ENCODE assay signal across 29 cellular contexts in genomic region chr10:62177111-62177510, GRCh38.
A peak's percentile ranks its signal among the peaks of the same experiment; 100 is the strongest.
DNase-seq lines count a peak whose midpoint lies in the region; FAIRE-seq and TF ChIP-seq lines count a peak whose summit lies in the region.
"Had no signal": no experiment of that assay in that cellular context is flagged by ENCODE, and none has a peak within 500 bp of the region (broad histone marks: within the 10 kb centered on the region; RNA-seq: fewer than 3 reads in every experiment).

No MANE protein-coding gene starts in this region.

- H3K9ac ChIP-seq in kidney (ENCODE audit: low read length in 2 of 2), result no peak overlapping the region
- H3K9ac ChIP-seq: SK-N-SH had no signal

- H3K27ac Mint-ChIP-seq in activated naive CD4-positive, alpha-beta T cell treated with anti-CD3 and anti-CD28 coated beads, Interleukin-2, amount 50 U/mL, for 24 hours, result peak overlapping the region; percentile 2
- peak overlapping the region in 5 of 7 donors; percentile 13 to 52 (median 25) for H3K27ac Mint-ChIP-seq in CD4-positive, alpha-beta memory T cell
- H3K27ac Mint-ChIP-seq: HFFc6 had no signal

- no peak for DNase-seq in activated naive CD4-positive, alpha-beta T cell treated with Interleukin-2 at 50 U/mL for 16 hours
- DNase-seq in CD4-positive, alpha-beta memory T cell, result no peak
- DNase-seq in brain microvascular endothelial cell (peak; percentile 14), kidney (no peak), GF-D8 (lab: John Stamatoyannopoulos, UW) (no peak), NCI-H2029 (lab: John Stamatoyannopoulos, UW) (no peak)
- no peak for DNase-seq in stimulated activated naive CD4-positive, alpha-beta T cell (lab: John Stamatoyannopoulos, UW)
- DNase-seq: AML-193; C1 segment of cervical spinal cord; Calu3; DMS153; DND-41; GOT3; HFFc6; KBM-7; MG63; NCI-H1105 treated with DMSO at 0.1 percent for 48 hours; NCI-H146; NCI-H2029 treated with DMSO at 0.1 percent for 48 hours; NCI-H446 treated with DMSO at 0.1 percent for 48 hours; NCI-H526; NCI-H82; NK-92 treated with Interleukin-12 subunit alpha and Interleukin-12 subunit beta, amount 100 ng/mL, for 24 hours; PC-3; SK-N-SH had no signal

- peaks cover 34% of the 10 kb centered on the region for H3K9me3 Mint-ChIP-seq in activated naive CD4-positive, alpha-beta T cell treated with anti-CD3 and anti-CD28 coated beads, Interleukin-2, amount 50 U/mL, for 24 hours
- H3K9me3 Mint-ChIP-seq in CD4-positive, alpha-beta memory T cell, result peaks cover 5 to 25% (median 12%) of the 10 kb centered on the region in 8 donors

- H3K4me1 Mint-ChIP-seq in activated naive CD4-positive, alpha-beta T cell treated with anti-CD3 and anti-CD28 coated beads, Interleukin-2, amount 50 U/mL, for 24 hours, result peaks cover 69% of the 10 kb centered on the region
- H3K4me1 Mint-ChIP-seq in CD4-positive, alpha-beta memory T cell, result peaks cover 38 to 59% (median 50%) of the 10 kb centered on the region in 4 donors

- POLR2A ChIA-PET in CD4-positive, alpha-beta memory T cell (lab: Charles Lee; ENCODE audit: partially characterized antibody), result no interaction called here

- FAIRE-seq in kidney (lab: Jason Lieb, UNC), result peak; percentile 19
- FAIRE-seq: A549, GM18507 had no signal

- H3K4me3 ChIP-seq in CD4-positive, alpha-beta memory T cell (ENCODE audit: low read length in 2 of 2), result no peak overlapping the region
- H3K4me3 ChIP-seq in brain microvascular endothelial cell (ENCODE audit: low read depth, low read length), result no peak overlapping the region
- H3K4me3 ChIP-seq in kidney (ENCODE audit: low read length in 2 of 2), result no peak overlapping the region
- H3K4me3 ChIP-seq: A549, HAP-1, MG63 had no signal

- H3K27me3 ChIP-seq in CD4-positive, alpha-beta memory T cell (ENCODE audit: insufficient read depth, low read length), result no peaks in the 10 kb centered on the region
- H3K27me3 ChIP-seq in brain microvascular endothelial cell (replicated peaks), result no peaks in the 10 kb centered on the region
- H3K27me3 ChIP-seq: MG63 had no signal

- peaks cover 14% of the 10 kb centered on the region for H3K36me3 Mint-ChIP-seq in activated naive CD4-positive, alpha-beta T cell treated with anti-CD3 and anti-CD28 coated beads, Interleukin-2, amount 50 U/mL, for 24 hours
- peaks cover 5 to 6% of the 10 kb centered on the region in 2 donors for H3K36me3 Mint-ChIP-seq in CD4-positive, alpha-beta memory T cell

- H3K4me3 Mint-ChIP-seq in activated naive CD4-positive, alpha-beta T cell treated with anti-CD3 and anti-CD28 coated beads, Interleukin-2, amount 50 U/mL, for 24 hours, result no peak overlapping the region
- peak overlapping the region in 3 of 8 donors; percentile 5 to 20 (median 14) for H3K4me3 Mint-ChIP-seq in CD4-positive, alpha-beta memory T cell
- H3K4me3 Mint-ChIP-seq: HFFc6 had no signal

- in situ Hi-C loops in brain microvascular endothelial cell (cut with HindIII; ENCODE audit: low pct_ligation_motif_present, low sequenced_read_pairs), result no loop called here

- intact Hi-C loops in CD4-positive, alpha-beta memory T cell (cut with micrococcal nuclease), result no loop called here
- intact Hi-C loops in kidney (cut with DNase I), result no loop called here

- CTCF ChIA-PET in CD4-positive, alpha-beta memory T cell (lab: Charles Lee; ENCODE audit: partially characterized antibody), result interaction anchor here (1.4 kb wide), 1 partner anchor 68 kb away, joined by 3 read pairs; no protein-coding TSS in a partner anchor

- H3K9me3 ChIP-seq in CD4-positive, alpha-beta memory T cell (ENCODE audit: control insufficient read depth in 1 of 2, low read length in 2 of 2), result peaks cover 0 to 3% of the 10 kb centered on the region in 2 donors
- H3K9me3 ChIP-seq in kidney (ENCODE audit: control insufficient read depth in 1 of 2, low read length in 2 of 2), result peaks cover 6% of the 10 kb centered on the region in 2 donors
- H3K9me3 ChIP-seq: HAP-1, SK-N-SH had no signal

- TF ChIP-seq CTCF in brain microvascular endothelial cell (IDR thresholded peaks at IDR 0.05; ENCODE audit: low read depth, low read length, missing control alignments) (no peak), kidney (IDR thresholded peaks at IDR 0.05; ENCODE audit: borderline replicate concordance, extremely low read depth, insufficient read depth) (no peak)

- no peaks in the 10 kb centered on the region for H3K27me3 Mint-ChIP-seq in activated naive CD4-positive, alpha-beta T cell treated with anti-CD3 and anti-CD28 coated beads, Interleukin-2, amount 50 U/mL, for 24 hours
- no peaks in the 10 kb centered on the region for H3K27me3 Mint-ChIP-seq in CD4-positive, alpha-beta memory T cell

- no peaks in the 10 kb centered on the region for H3K36me3 ChIP-seq in CD4-positive, alpha-beta memory T cell (ENCODE audit: insufficient read depth, low read length)
- H3K36me3 ChIP-seq in brain microvascular endothelial cell (replicated peaks) (no peaks in the 10 kb centered on the region), kidney (ENCODE audit: control insufficient read depth in 1 of 2, insufficient read depth in 2 of 2, low read length in 2 of 2) (no peaks in the 10 kb centered on the region)
- H3K36me3 ChIP-seq: HAP-1, MG63 had no signal

- peaks cover 38% of the 10 kb centered on the region for H3K4me1 ChIP-seq in CD4-positive, alpha-beta memory T cell (ENCODE audit: insufficient read depth, low read length)
- no peaks in the 10 kb centered on the region for H3K4me1 ChIP-seq in kidney (ENCODE audit: control insufficient read depth in 1 of 2, insufficient read depth in 1 of 2, low read depth in 1 of 2, low read length in 2 of 2)
- H3K4me1 ChIP-seq: A549, HAP-1 had no signal

- no peak overlapping the region for H3K27ac ChIP-seq in CD4-positive, alpha-beta memory T cell (ENCODE audit: low read depth, low read length)
- H3K27ac ChIP-seq in brain microvascular endothelial cell (no peak overlapping the region), kidney (ENCODE audit: low read depth in 2 of 2, low read length in 2 of 2) (no peak overlapping the region)
- H3K27ac ChIP-seq: A549 had no signal
